ENCODE assay signal across 8 cellular contexts in the genomic region with DNA sequence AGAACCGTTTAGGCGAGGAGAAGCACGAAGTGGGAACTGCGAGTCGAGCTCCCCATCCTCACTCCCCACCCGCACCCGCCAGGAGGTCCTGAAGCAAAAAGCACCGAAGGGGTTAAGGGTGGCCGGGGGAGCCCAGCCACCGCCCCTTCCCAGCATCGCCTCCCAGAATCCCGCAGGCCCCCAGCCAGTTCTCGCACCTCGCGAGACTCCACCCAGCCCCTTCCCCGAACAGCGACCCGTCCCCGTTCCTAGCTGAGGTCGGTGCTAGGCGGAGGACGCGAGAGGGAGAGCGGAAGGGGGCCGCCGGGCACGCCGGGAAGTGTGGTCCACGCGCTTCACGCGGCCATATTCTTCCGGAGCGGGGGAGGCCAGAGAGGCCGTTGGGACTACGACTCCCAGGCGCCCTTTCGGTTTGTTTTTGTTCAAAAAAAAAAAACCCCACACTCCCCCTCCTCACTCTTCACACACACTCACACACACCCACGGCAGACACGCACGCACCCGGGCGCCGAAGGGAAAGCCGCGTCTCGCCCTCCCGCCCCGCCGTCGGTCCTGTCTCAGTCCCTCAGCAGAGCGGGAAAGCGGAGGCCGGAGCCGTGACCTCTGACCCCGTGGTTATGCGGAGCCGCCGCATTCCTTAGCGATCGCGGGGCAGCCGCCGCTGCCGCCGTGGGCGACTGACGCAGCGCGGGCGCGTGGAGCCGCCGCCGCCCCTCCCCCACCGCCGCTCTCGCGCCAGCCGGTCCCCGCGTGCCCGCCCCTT. TPM values are rescaled to one million over a fixed set of nuclear protein-coding genes. Genes with fewer than 3 reads are reported as not detected.
A peak's percentile ranks its signal among the peaks of the same experiment; 100 is the strongest.
DNase-seq lines count a peak whose midpoint lies in the region; ATAC-seq, FAIRE-seq and TF ChIP-seq lines count a peak whose summit lies in the region.

Gene ASXL1, plus strand, starts transcription at position 463 of the 763 bp plus-strand sequence. CDS start 445 bp downstream, outside the sequence.

- TF ChIP-seq CTCF in psoas muscle (IDR thresholded peaks at IDR 0.05), result no peak

- H3K27ac ChIP-seq in angular gyrus (ENCODE audit: low read depth, low read length) (peak within 1 kb of the TSS; percentile 99), psoas muscle (peak within 1 kb of the TSS; percentile 98)

- H3K36me3 ChIP-seq in psoas muscle (ENCODE audit: insufficient read depth in 1 of 2, low read depth in 1 of 2), result no peaks in the 10 kb centered on the region

- H3K4me3 ChIP-seq in psoas muscle, result peak within 1 kb of the TSS; percentile 96

- peak; percentile 64 for TF ChIP-seq POLR2A in GM15510 (IDR thresholded peaks at IDR 0.05; ENCODE audit: borderline replicate concordance, extremely low read depth, insufficient read length)

- FAIRE-seq in urothelium cell line (lab: Jason Lieb, UNC), result peak; percentile 46

- H3K27me3 ChIP-seq in psoas muscle (ENCODE audit: insufficient read depth in 3 of 3, low read length in 2 of 3), result no peaks in the 10 kb centered on the region

- peak; percentile 76 for ATAC-seq in HG02885 (IDR thresholded peaks at IDR 0.05; ENCODE audit: poor library complexity, unreplicated experiment)
- ATAC-seq in left ventricle myocardium superior, result peak; percentile 96
- peak; percentile 94 to 97 (median 96) for ATAC-seq in psoas muscle

- intact Hi-C loops in left ventricle myocardium superior (cut with micrococcal nuclease), result no loop called here
- intact Hi-C loops in psoas muscle (cut with DNase I), result loop anchor here in 1 of 2 donors (10.0 kb wide), 1 partner anchor 153 kb away; the partner anchor contains the start of genes PLAGL2 and POFUT1

- WGBS in psoas muscle, 3 donors, result 0 to 1% (median 1%) methylated on average over 65 to 83 of the region's 83 CpGs

- DNase-seq in NCI-H187 (lab: John Stamatoyannopoulos, UW) (peak; percentile 91 to 94), T-helper 2 cell (peak; percentile 88 to 99 (median 90)), left ventricle myocardium superior (peak; percentile 98), psoas muscle (peak; percentile 97 to 98), urothelium cell line (ENCODE audit: low spot score) (peak; percentile 98)

- H3K9me3 ChIP-seq in psoas muscle, result no peaks in the 10 kb centered on the region

- H3K4me1 ChIP-seq in psoas muscle, result peaks cover 38% of the 10 kb centered on the region

RNA-seq across cellular contexts. Expression of gene ASXL1, which starts in this region (rescaled TPM):
- 25.7 TPM for total RNA-seq in left ventricle myocardium superior
- 10 to 100 TPM; 22.4 to 52.0 (median 41.5) TPM for total RNA-seq in psoas muscle
- polyA plus RNA-seq in psoas muscle, result 10 to 100 TPM; 18.5 to 23.2 (median 21.5) TPM

Comparison
In these comparisons a context has a peak if more than half of its experiments do, and no peak if none do; other contexts are left out.
1. Peak in every context shown above with its lines: DNase-seq, ATAC-seq, H3K4me3 ChIP-seq and H3K27ac ChIP-seq.